21 cellular contexts compared by ENCODE assay signal in genomic region chr14:69131176-69131575, GRCh38. TPM values are rescaled to one million over a fixed set of nuclear protein-coding genes. Genes with fewer than 3 reads are reported as not detected.
DNase-seq lines count a peak whose midpoint lies in the region; ATAC-seq and TF ChIP-seq lines count a peak whose summit lies in the region.
"Had no signal": no experiment of that assay in that cellular context is flagged by ENCODE, and none has a peak within 500 bp of the region (broad histone marks: within the 10 kb centered on the region; RNA-seq: fewer than 3 reads in every experiment).

No MANE protein-coding gene starts in this region.

- no peaks in the 10 kb centered on the region for H3K9me3 ChIP-seq in spleen
- H3K9me3 ChIP-seq: tibial artery had no signal

- no peak for ATAC-seq in effector memory CD8-positive, alpha-beta T cell (replicated peaks)
- no peak for ATAC-seq in activated CD8-positive, alpha-beta memory T cell treated with anti-CD3 and anti-CD28 coated beads, Interleukin-2, amount 10 ng/mL, durations not matched to agents 7 days and 5 days
- no peak for ATAC-seq in HG03039 (IDR thresholded peaks at IDR 0.05; ENCODE audit: unreplicated experiment)
- ATAC-seq: activated CD4-positive, CD25-positive, alpha-beta regulatory T cell treated with anti-CD3 and anti-CD28 coated beads, Interleukin-2, amount 50 U/mL, for 24 hours had no signal

- WGBS in spleen, 5 donors = 96 to 99% (median 98%) methylated on average over 2 of the region's 2 CpGs

- peaks cover 95% of the 10 kb centered on the region for H3K4me1 Mint-ChIP-seq in activated naive CD4-positive, alpha-beta T cell treated with anti-CD3 and anti-CD28 coated beads, Interleukin-2, amount 50 U/mL, for 24 hours
- H3K4me1 Mint-ChIP-seq in effector memory CD8-positive, alpha-beta T cell (ENCODE audit: low read depth in 2 of 2) = peaks cover 32 to 67% of the 10 kb centered on the region in 2 donors
- peaks cover 31% of the 10 kb centered on the region for H3K4me1 Mint-ChIP-seq in activated CD8-positive, alpha-beta memory T cell treated with anti-CD3 and anti-CD28 coated beads, Interleukin-2, amount 10 ng/mL, durations not matched to agents 7 days and 5 days

- no peak overlapping the region for H3K27ac ChIP-seq in spleen
- H3K27ac ChIP-seq: KMS-11, tibial artery had no signal

- H3K4me3 Mint-ChIP-seq in activated naive CD4-positive, alpha-beta T cell treated with anti-CD3 and anti-CD28 coated beads, Interleukin-2, amount 50 U/mL, for 24 hours = no peak overlapping the region
- no peak overlapping the region for H3K4me3 Mint-ChIP-seq in effector memory CD8-positive, alpha-beta T cell
- no peak overlapping the region for H3K4me3 Mint-ChIP-seq in activated CD8-positive, alpha-beta memory T cell treated with anti-CD3 and anti-CD28 coated beads, Interleukin-2, amount 10 ng/mL, durations not matched to agents 7 days and 5 days
- H3K4me3 Mint-ChIP-seq: activated naive CD4-positive, alpha-beta T cell treated with anti-CD3 and anti-CD28 coated beads, Interleukin-2, amount 10 ng/mL, durations not matched to agents 7 days and 5 days; B cell had no signal

- CTCF ChIA-PET in activated CD8-positive, alpha-beta memory T cell treated with anti-CD3 and anti-CD28 coated beads, Interleukin-2, amount 10 ng/mL, durations not matched to agents 7 days and 5 days (lab: Charles Lee) = interaction anchor here (0.8 to 1.4 kb wide), 3 partner anchors 18 to 328 kb away, joined by 3 read pairs; no protein-coding TSS in a partner anchor

- DNase-seq in activated naive CD4-positive, alpha-beta T cell treated with Interleukin-2 at 50 U/mL for 16 hours = no peak
- DNase-seq in OCI-M1 (lab: John Stamatoyannopoulos, UW) (peak; percentile 23), spleen (no peak)
- no peak for DNase-seq in effector memory CD8-positive, alpha-beta T cell
- DNase-seq in activated CD8-positive, alpha-beta memory T cell treated with anti-CD3 and anti-CD28 coated beads, Interleukin-2, amount 10 ng/mL, durations not matched to agents 7 days and 5 days = no peak
- DNase-seq: activated naive CD4-positive, alpha-beta T cell treated with anti-CD3 and anti-CD28 coated beads, Interleukin-2, amount 10 ng/mL, durations not matched to agents 7 days and 5 days; COR-L47; DMS79; dorsolateral prefrontal cortex; GF-D8; hypothalamus; mesendoderm; NCI-H1417 treated with DMSO at 0.1 percent for 48 hours; NCI-H2081; NCI-H748 treated with DMSO at 0.1 percent for 48 hours; tibial artery had no signal

- no peaks in the 10 kb centered on the region for H3K27me3 Mint-ChIP-seq in activated naive CD4-positive, alpha-beta T cell treated with anti-CD3 and anti-CD28 coated beads, Interleukin-2, amount 50 U/mL, for 24 hours
- H3K27me3 Mint-ChIP-seq in effector memory CD8-positive, alpha-beta T cell = no peaks in the 10 kb centered on the region
- no peaks in the 10 kb centered on the region for H3K27me3 Mint-ChIP-seq in activated CD8-positive, alpha-beta memory T cell treated with anti-CD3 and anti-CD28 coated beads, Interleukin-2, amount 10 ng/mL, durations not matched to agents 7 days and 5 days
- H3K27me3 Mint-ChIP-seq: activated naive CD4-positive, alpha-beta T cell treated with anti-CD3 and anti-CD28 coated beads, Interleukin-2, amount 10 ng/mL, durations not matched to agents 7 days and 5 days; B cell had no signal

- H3K4me1 ChIP-seq in spleen = peaks cover 13 to 97% (median 56%) of the 10 kb centered on the region in 6 donors

- H3K36me3 ChIP-seq in spleen = no peaks in the 10 kb centered on the region
- H3K36me3 ChIP-seq: tibial artery had no signal

- no peaks in the 10 kb centered on the region for H3K27me3 ChIP-seq in spleen (replicated peaks in 1 of 7)
- H3K27me3 ChIP-seq: dorsolateral prefrontal cortex, tibial artery had no signal

- peak overlapping the region; percentile 76 for H3K27ac Mint-ChIP-seq in activated naive CD4-positive, alpha-beta T cell treated with anti-CD3 and anti-CD28 coated beads, Interleukin-2, amount 50 U/mL, for 24 hours
- peak overlapping the region; percentile 42 to 66 for H3K27ac Mint-ChIP-seq in effector memory CD8-positive, alpha-beta T cell
- H3K27ac Mint-ChIP-seq in activated CD8-positive, alpha-beta memory T cell treated with anti-CD3 and anti-CD28 coated beads, Interleukin-2, amount 10 ng/mL, durations not matched to agents 7 days and 5 days = no peak overlapping the region
- H3K27ac Mint-ChIP-seq: activated naive CD4-positive, alpha-beta T cell treated with anti-CD3 and anti-CD28 coated beads, Interleukin-2, amount 10 ng/mL, durations not matched to agents 7 days and 5 days; B cell had no signal

- no peak for TF ChIP-seq CTCF in spleen (IDR thresholded peaks at IDR 0.05 in 8 of 11, conservative IDR thresholded peaks at IDR 0.05 in 3 of 11)

- no peak overlapping the region for H3K4me3 ChIP-seq in spleen
- H3K4me3 ChIP-seq: dorsolateral prefrontal cortex, tibial artery had no signal

- no peaks in the 10 kb centered on the region for H3K9me3 Mint-ChIP-seq in activated naive CD4-positive, alpha-beta T cell treated with anti-CD3 and anti-CD28 coated beads, Interleukin-2, amount 50 U/mL, for 24 hours
- H3K9me3 Mint-ChIP-seq in effector memory CD8-positive, alpha-beta T cell = no peaks in the 10 kb centered on the region
- no peaks in the 10 kb centered on the region for H3K9me3 Mint-ChIP-seq in activated CD8-positive, alpha-beta memory T cell treated with anti-CD3 and anti-CD28 coated beads, Interleukin-2, amount 10 ng/mL, durations not matched to agents 7 days and 5 days (ENCODE audit: low read depth)
- H3K9me3 Mint-ChIP-seq: activated naive CD4-positive, alpha-beta T cell treated with anti-CD3 and anti-CD28 coated beads, Interleukin-2, amount 10 ng/mL, durations not matched to agents 7 days and 5 days had no signal

- intact Hi-C loops in spleen (cut with DNase I; ENCODE audit: low total_unique reads) = no loop called here

- no peak for TF ChIP-seq POLR2A in spleen (IDR thresholded peaks at IDR 0.05)

- peaks cover 4% of the 10 kb centered on the region for H3K36me3 Mint-ChIP-seq in activated naive CD4-positive, alpha-beta T cell treated with anti-CD3 and anti-CD28 coated beads, Interleukin-2, amount 50 U/mL, for 24 hours
- H3K36me3 Mint-ChIP-seq in effector memory CD8-positive, alpha-beta T cell (ENCODE audit: insufficient read depth) = no peaks in the 10 kb centered on the region
- peaks cover 2% of the 10 kb centered on the region for H3K36me3 Mint-ChIP-seq in activated CD8-positive, alpha-beta memory T cell treated with anti-CD3 and anti-CD28 coated beads, Interleukin-2, amount 10 ng/mL, durations not matched to agents 7 days and 5 days

RNA-seq across cellular contexts. Expression of gene DCAF5, which starts 21.7 kb away (rescaled TPM):
- 10 to 100 TPM; 39.9 to 60.6 (median 48.0) TPM for total RNA-seq in spleen
- polyA plus RNA-seq in spleen = 10 to 100 TPM; 10.3 to 18.9 (median 13.7) TPM
- total RNA-seq in activated CD8-positive, alpha-beta memory T cell treated with anti-CD3 and anti-CD28 coated beads, Interleukin-2, amount 10 ng/mL, durations not matched to agents 7 days and 5 days = 10 to 100 TPM; 39.9 to 45.4 TPM
